ENCODE assay signal across 9 cellular contexts in the genomic region with DNA sequence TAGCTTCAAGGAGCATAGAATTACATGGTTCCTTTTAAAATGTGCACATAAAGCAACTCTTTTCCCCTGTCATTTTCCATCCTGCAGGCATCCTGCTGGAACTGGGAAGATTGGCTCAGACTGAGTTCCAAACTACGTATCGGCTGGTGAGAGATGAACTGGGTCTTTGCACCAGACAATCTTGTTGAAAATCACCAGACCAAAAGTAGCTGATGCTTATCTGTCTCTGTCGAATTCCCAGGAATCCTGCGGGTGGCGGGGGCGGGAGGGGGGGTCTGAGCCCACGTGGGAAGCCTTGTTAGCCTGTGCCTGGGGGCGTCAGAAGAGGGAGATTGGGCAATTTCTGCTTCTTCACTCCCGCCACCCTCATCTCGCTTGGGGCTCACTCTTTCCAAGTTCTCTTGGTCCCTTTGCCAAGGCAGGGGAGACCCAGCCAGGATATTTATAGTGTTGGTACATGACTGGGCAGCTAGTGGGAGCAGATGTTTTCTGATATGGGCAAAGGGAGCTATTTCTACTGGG.
DNase-seq lines count a peak whose midpoint lies in the region; ATAC-seq, FAIRE-seq and TF ChIP-seq lines count a peak whose summit lies in the region.
"Had no signal": no experiment of that assay in that cellular context is flagged by ENCODE, and none has a peak within 500 bp of the region (broad histone marks: within the 10 kb centered on the region; RNA-seq: fewer than 3 reads in every experiment).

No MANE protein-coding gene starts in this region.

- H3K23ac ChIP-seq in H1 (ENCODE audit: insufficient read length) (no peak overlapping the region), mesenchymal stem cell (ENCODE audit: low read length in 2 of 2) (no peak overlapping the region)

- H3K9me3 Mint-ChIP-seq in activated naive CD4-positive, alpha-beta T cell treated with anti-CD3 and anti-CD28 coated beads, Interleukin-2, amount 50 U/mL, for 72 hours = no peaks in the 10 kb centered on the region

- no peak overlapping the region for H3K4ac ChIP-seq in H1 (replicated peaks; ENCODE audit: insufficient read length, low read depth, low read length)
- peak overlapping the region in 1 of 2 experiments; percentile 56 for H3K4ac ChIP-seq in mesenchymal stem cell (ENCODE audit: low read depth in 1 of 2, low read length in 2 of 2)

- TF ChIP-seq CTCF in H1 (IDR thresholded peaks at IDR 0.05; ENCODE audit: control extremely low read depth in 1 of 3, insufficient read depth in 1 of 3, low read depth in 1 of 3, low read length in 3 of 3) (no peak), upper lobe of left lung (IDR thresholded peaks at IDR 0.05) (no peak)

- no peaks in the 10 kb centered on the region for H3K36me3 Mint-ChIP-seq in activated naive CD4-positive, alpha-beta T cell treated with anti-CD3 and anti-CD28 coated beads, Interleukin-2, amount 50 U/mL, for 72 hours

- CTCF ChIA-PET in H1 (lab: Charles Lee; ENCODE audit: partially characterized antibody) = interaction anchor here (0.8 to 1.2 kb wide), 4 partner anchors 96 to 160 kb away, joined by 3 to 6 read pairs (median 3); no protein-coding TSS in a partner anchor

- no peaks in the 10 kb centered on the region for H3K79me2 ChIP-seq in H1 (ENCODE audit: control insufficient read depth in 1 of 2, insufficient read depth in 2 of 2, low read length in 2 of 2)

- no peak overlapping the region for H4K8ac ChIP-seq in H1 (ENCODE audit: extremely low read depth, insufficient read depth, low read length)
- peak overlapping the region; percentile 87 for H4K8ac ChIP-seq in mesenchymal stem cell (ENCODE audit: low read length)

- H2BK120ac ChIP-seq in H1 (replicated peaks; ENCODE audit: low read depth, low read length) = no peak overlapping the region
- peak overlapping the region; percentile 93 for H2BK120ac ChIP-seq in mesenchymal stem cell (ENCODE audit: low read depth, low read length)

- H3K9ac ChIP-seq in H1 (replicated peaks in 1 of 4; ENCODE audit: extremely low read depth in 1 of 4, low read depth in 3 of 4, low read length in 3 of 4) (no peak overlapping the region), mesenchymal stem cell (ENCODE audit: low read length) (no peak overlapping the region)

- H2AK5ac ChIP-seq in H1 (ENCODE audit: low read depth, low read length) (no peak overlapping the region), mesenchymal stem cell (ENCODE audit: low read length, severe bottlenecking) (no peak overlapping the region)

- no peak for TF ChIP-seq EP300 in H1 (IDR thresholded peaks at IDR 0.05; ENCODE audit: borderline replicate concordance in 1 of 2, low read depth in 2 of 2, low read length in 2 of 2)
- TF ChIP-seq EP300 in upper lobe of left lung (IDR thresholded peaks at IDR 0.05) = no peak

- H2BK5ac ChIP-seq in H1 (ENCODE audit: low read depth, low read length) = no peak overlapping the region
- H2BK5ac ChIP-seq in mesenchymal stem cell (ENCODE audit: low read depth, low read length, poor library complexity, severe bottlenecking) = no peak overlapping the region

- H3K27me3 ChIP-seq in H1 (replicated peaks in 1 of 4; ENCODE audit: control insufficient read depth in 3 of 4, extremely low read depth in 1 of 4, insufficient read depth in 3 of 4, low read length in 3 of 4) (peaks cover 0 to 3% (median 0%) of the 10 kb centered on the region in 4 experiments; a peak in 1 of 7 replicates), mesenchymal stem cell (ENCODE audit: control insufficient read depth in 1 of 2, insufficient read depth in 1 of 2, low read length in 2 of 2) (peaks cover 0 to 14% of the 10 kb centered on the region in 2 experiments), upper lobe of left lung (no peaks in the 10 kb centered on the region)

- H3K18ac ChIP-seq in H1 (ENCODE audit: extremely low read depth, low read length) (no peak overlapping the region), mesenchymal stem cell (ENCODE audit: low read depth in 1 of 2, low read length in 2 of 2) (peak overlapping the region; percentile 79 to 90)

- H3K9me3 ChIP-seq in H1 (ENCODE audit: insufficient read depth in 2 of 2, low read depth in 1 of 2, low read length in 1 of 2) = no peaks in the 10 kb centered on the region
- no peaks in the 10 kb centered on the region for H3K9me3 ChIP-seq in mesenchymal stem cell (ENCODE audit: control insufficient read depth, low read length)
- no peaks in the 10 kb centered on the region for H3K9me3 ChIP-seq in upper lobe of left lung
- H3K9me3 ChIP-seq: neutrophil had no signal

- no peak overlapping the region for H3K27ac ChIP-seq in H1 (ENCODE audit: low read depth, low read length)
- H3K27ac ChIP-seq in mesenchymal stem cell (ENCODE audit: low read length, poor library complexity, severe bottlenecking) = no peak overlapping the region
- H3K27ac ChIP-seq in upper lobe of left lung = peak overlapping the region in 3 of 4 donors; percentile 15 to 43 (median 33)
- H3K27ac ChIP-seq: neutrophil had no signal

- no peak overlapping the region for H2BK15ac ChIP-seq in H1 (ENCODE audit: low read length)
- no peak overlapping the region for H2BK15ac ChIP-seq in mesenchymal stem cell (ENCODE audit: low read depth, poor library complexity, severe bottlenecking)

- H3K27ac Mint-ChIP-seq in activated naive CD4-positive, alpha-beta T cell treated with anti-CD3 and anti-CD28 coated beads, Interleukin-2, amount 50 U/mL, for 72 hours = no peak overlapping the region

- POLR2A ChIA-PET in H1 (lab: Charles Lee; ENCODE audit: partially characterized antibody) = no interaction called here

- H3K4me2 ChIP-seq in H1 (ENCODE audit: insufficient read depth in 1 of 2, low read depth in 2 of 2, low read length in 2 of 2) (no peak overlapping the region), mesenchymal stem cell (ENCODE audit: low read length, poor library complexity, severe bottlenecking) (no peak overlapping the region)

- H2AFZ ChIP-seq in H1 (ENCODE audit: low read length) = no peak overlapping the region
- H2AFZ ChIP-seq in mesenchymal stem cell (ENCODE audit: low read depth, low read length) = no peak overlapping the region

- 0 out of 2 replicates have a peak overlapping the region, but pooled peaks have one; percentile 17 for H2BK12ac ChIP-seq in H1 (ENCODE audit: low read depth, low read length)
- peak overlapping the region; percentile 97 to 100 for H2BK12ac ChIP-seq in mesenchymal stem cell (ENCODE audit: low read length in 2 of 2)

- H3K4me1 ChIP-seq in H1 (replicated peaks in 1 of 4; ENCODE audit: control insufficient read depth in 3 of 4, insufficient read depth in 4 of 4, low read length in 3 of 4) (no peaks in the 10 kb centered on the region; a peak in 2 of 7 replicates), mesenchymal stem cell (ENCODE audit: control insufficient read depth, insufficient read depth, low read depth, low read length) (peaks cover 16% of the 10 kb centered on the region), upper lobe of left lung (peaks cover 0 to 13% (median 6%) of the 10 kb centered on the region in 4 donors)

- H3K36me3 ChIP-seq in H1 (ENCODE audit: control insufficient read depth in 2 of 4, insufficient read depth in 4 of 4, low read length in 3 of 4) (no peaks in the 10 kb centered on the region), mesenchymal stem cell (ENCODE audit: control insufficient read depth in 1 of 2, insufficient read depth in 2 of 2, low read depth in 1 of 2, low read length in 2 of 2) (no peaks in the 10 kb centered on the region), upper lobe of left lung (no peaks in the 10 kb centered on the region)
- H3K36me3 ChIP-seq: neutrophil had no signal

- peak; percentile 23 for DNase-seq in LHCN-M2 (ENCODE audit: low read depth)
- DNase-seq in H1 (ENCODE audit: low read depth in 1 of 2, low spot score in 2 of 2) = no peak
- DNase-seq in mesenchymal stem cell = peak; percentile 94
- no peak for DNase-seq in upper lobe of left lung
- DNase-seq in activated naive CD4-positive, alpha-beta T cell treated with anti-CD3 and anti-CD28 coated beads, Interleukin-2, amount 50 U/mL, for 72 hours (ENCODE audit: low spot score in 2 of 2) = no peak
- DNase-seq in HT-29 (ENCODE audit: low spot score) = no peak
- no peak for DNase-seq in NCI-H526 (lab: John Stamatoyannopoulos, UW)
- DNase-seq: GDM1 had no signal

- no peak overlapping the region for H2BK20ac ChIP-seq in H1 (ENCODE audit: low read length)

- no peak overlapping the region for H3K56ac ChIP-seq in H1 (replicated peaks; ENCODE audit: insufficient read length, low read depth, low read length)

- TF ChIP-seq POLR2A in H1 (IDR thresholded peaks at IDR 0.05; ENCODE audit: control extremely low read depth in 1 of 2, low read depth in 2 of 2, low read length in 2 of 2) = no peak
- no peak for TF ChIP-seq POLR2A in upper lobe of left lung (IDR thresholded peaks at IDR 0.05)

- no peak for ATAC-seq in upper lobe of left lung (ENCODE audit: low FRiP score in 2 of 2)
- no peak for ATAC-seq in activated naive CD4-positive, alpha-beta T cell treated with anti-CD3 and anti-CD28 coated beads, Interleukin-2, amount 50 U/mL, for 72 hours

- no peak for TF ChIP-seq RAD21 in H1 (IDR thresholded peaks at IDR 0.05 in 1 of 2, conservative IDR thresholded peaks at IDR 0.05 in 1 of 2; ENCODE audit: low read depth in 2 of 2, low read length in 2 of 2)

- H3K23me2 ChIP-seq in H1 (ENCODE audit: low read depth, low read length) = no peaks in the 10 kb centered on the region

- H4K5ac ChIP-seq in H1 (ENCODE audit: insufficient read length, low read depth, low read length) = no peak overlapping the region

- H3K79me1 ChIP-seq in H1 (ENCODE audit: low read depth, low read length) (no peaks in the 10 kb centered on the region), mesenchymal stem cell (replicated peaks; ENCODE audit: low read length, poor library complexity, severe bottlenecking) (no peaks in the 10 kb centered on the region)

- H3K14ac ChIP-seq in H1 (ENCODE audit: insufficient read length) = no peak overlapping the region
- no peak overlapping the region for H3K14ac ChIP-seq in mesenchymal stem cell (ENCODE audit: low read length in 2 of 2)

- peaks cover 0 to 5% of the 10 kb centered on the region in 2 experiments for H4K20me1 ChIP-seq in H1 (replicated peaks in 1 of 2; ENCODE audit: control insufficient read depth in 1 of 2, insufficient read depth in 2 of 2, low read length in 2 of 2)

- H3K4me3 ChIP-seq in H1 (ENCODE audit: extremely low read depth in 1 of 4, insufficient read depth in 2 of 4, low read depth in 3 of 4, low read length in 4 of 4) = no peak overlapping the region
- no peak overlapping the region for H3K4me3 ChIP-seq in mesenchymal stem cell (ENCODE audit: insufficient read depth in 1 of 2, low read depth in 1 of 2, low read length in 2 of 2)
- H3K4me3 ChIP-seq in upper lobe of left lung = no peak overlapping the region

- FAIRE-seq in H1 (lab: Jason Lieb, UNC) = no peak

- 88% methylated on average over 7 of the region's 10 CpGs; no CpG with 5 or more reads in 1 of the 2 experiments for WGBS in H1 (ENCODE audit: extremely low coverage in 1 of 2, insufficient coverage in 1 of 2, insufficient read length in 1 of 2, insufficient replicate concordance in 2 of 2, low coverage in 1 of 2, low lambda C conversion rate in 2 of 2, missing lambda C conversion rate in 1 of 2), 2 experiments
- WGBS in mesenchymal stem cell = 27% methylated on average over 8 of the region's 10 CpGs
- WGBS in upper lobe of left lung, 2 donors = 22 to 27% methylated on average over 10 of the region's 10 CpGs

- H4K91ac ChIP-seq in H1 (replicated peaks; ENCODE audit: insufficient read length, low read length) (no peak overlapping the region), mesenchymal stem cell (ENCODE audit: low read length) (peak overlapping the region; percentile 95)

Comparison
In these comparisons a context has a peak if more than half of its experiments do, and no peak if none do; other contexts are left out.
1. DNase-seq: peak in LHCN-M2 (single experiment) and mesenchymal stem cell (single experiment); none in H1 (0 of 2), upper lobe of left lung (0 of 2), activated naive CD4-positive, alpha-beta T cell treated with anti-CD3 and anti-CD28 coated beads, Interleukin-2, amount 50 U/mL, for 72 hours (0 of 2), HT-29 (single experiment) and NCI-H526 (0 of 2).
2. H3K27ac ChIP-seq: peak in upper lobe of left lung (3 of 4); none in H1 (single experiment) and mesenchymal stem cell (single experiment).